22 cellular contexts compared by ENCODE assay signal in genomic region chr18:28034567-28034966, GRCh38.
A peak's percentile ranks its signal among the peaks of the same experiment; 100 is the strongest.
DNase-seq lines count a peak whose midpoint lies in the region; ATAC-seq, FAIRE-seq and TF ChIP-seq lines count a peak whose summit lies in the region.
"Had no signal": no experiment of that assay in that cellular context is flagged by ENCODE, and none has a peak within 500 bp of the region (broad histone marks: within the 10 kb centered on the region; RNA-seq: fewer than 3 reads in every experiment).

No MANE protein-coding gene starts in this region.

- no peak overlapping the region for H3K9ac ChIP-seq in MM.1S (ENCODE audit: low read length)
- no peak overlapping the region for H3K9ac ChIP-seq in astrocyte (ENCODE audit: low read length)
- H3K9ac ChIP-seq in parathyroid adenoma = no peak overlapping the region

- H3K27me3 Mint-ChIP-seq in astrocyte (ENCODE audit: low read depth, unreplicated experiment) = no peaks in the 10 kb centered on the region
- H3K27me3 Mint-ChIP-seq: CD4-positive, CD25-positive, alpha-beta regulatory T cell; CD8-positive, alpha-beta memory T cell had no signal

- no peak overlapping the region for H3K27ac ChIP-seq in MM.1S (ENCODE audit: low read length)
- H3K27ac ChIP-seq in astrocyte (ENCODE audit: low read depth, low read length) = no peak overlapping the region
- peak overlapping the region; percentile 92 for H3K27ac ChIP-seq in parathyroid adenoma

- no peaks in the 10 kb centered on the region for H3K9me3 ChIP-seq in MM.1S (replicated peaks; ENCODE audit: insufficient read depth, low read length)
- H3K9me3 ChIP-seq in astrocyte (ENCODE audit: insufficient read depth, low read depth, low read length) = no peaks in the 10 kb centered on the region
- no peaks in the 10 kb centered on the region for H3K9me3 ChIP-seq in parathyroid adenoma (ENCODE audit: control insufficient read depth, low read length)
- H3K9me3 ChIP-seq: BE2C had no signal

- no peaks in the 10 kb centered on the region for H4K20me1 ChIP-seq in MM.1S (ENCODE audit: insufficient read depth, low read length)
- H4K20me1 ChIP-seq in astrocyte (ENCODE audit: insufficient read depth, low read length) = peaks cover 21% of the 10 kb centered on the region

- H3K27ac Mint-ChIP-seq in astrocyte (ENCODE audit: unreplicated experiment) = peak overlapping the region; percentile 23
- H3K27ac Mint-ChIP-seq: CD4-positive, CD25-positive, alpha-beta regulatory T cell; CD8-positive, alpha-beta memory T cell; HFFc6 had no signal

- no peaks in the 10 kb centered on the region for H3K4me1 ChIP-seq in MM.1S (ENCODE audit: low read length)
- H3K4me1 ChIP-seq in astrocyte (ENCODE audit: insufficient read depth, low read length) = peaks cover 30% of the 10 kb centered on the region
- H3K4me1 ChIP-seq in parathyroid adenoma = peaks cover 46% of the 10 kb centered on the region
- H3K4me1 ChIP-seq: BE2C had no signal

- no peaks in the 10 kb centered on the region for H3K9me2 ChIP-seq in MM.1S (replicated peaks; ENCODE audit: insufficient read depth, low read length)

- no peaks in the 10 kb centered on the region for H3K27me3 ChIP-seq in MM.1S (replicated peaks; ENCODE audit: insufficient read depth, low read length)
- H3K27me3 ChIP-seq in astrocyte (ENCODE audit: insufficient read depth, low read length) = no peaks in the 10 kb centered on the region
- no peaks in the 10 kb centered on the region for H3K27me3 ChIP-seq in parathyroid adenoma (ENCODE audit: control insufficient read depth, insufficient read depth, low read length)
- H3K27me3 ChIP-seq: BE2C had no signal

- H3K4me3 ChIP-seq in MM.1S (ENCODE audit: low read length) = no peak overlapping the region
- H3K4me3 ChIP-seq in astrocyte (ENCODE audit: insufficient read depth, low read depth, low read length) = no peak overlapping the region
- H3K4me3 ChIP-seq in parathyroid adenoma (ENCODE audit: low read depth, low read length) = no peak overlapping the region
- H3K4me3 ChIP-seq: GM12878 had no signal

- H3K79me2 ChIP-seq in MM.1S (ENCODE audit: low read length) (no peaks in the 10 kb centered on the region), astrocyte (ENCODE audit: insufficient read depth, low read length) (peaks cover 99% of the 10 kb centered on the region), parathyroid adenoma (peaks cover 5% of the 10 kb centered on the region)

- H3K36me3 ChIP-seq in MM.1S (replicated peaks; ENCODE audit: insufficient read depth, low read length) (no peaks in the 10 kb centered on the region), astrocyte (ENCODE audit: insufficient read depth, low read length) (no peaks in the 10 kb centered on the region), parathyroid adenoma (ENCODE audit: control insufficient read depth, insufficient read depth, low read length) (no peaks in the 10 kb centered on the region)
- H3K36me3 ChIP-seq: BE2C had no signal

- ATAC-seq in HG02623 (IDR thresholded peaks at IDR 0.05; ENCODE audit: unreplicated experiment) = no peak
- ATAC-seq: GM12878, HCT116 had no signal

- H3F3A ChIP-seq in MM.1S (ENCODE audit: insufficient read depth, low read length) = no peaks in the 10 kb centered on the region

- H3K9me3 Mint-ChIP-seq in astrocyte (ENCODE audit: unreplicated experiment) = no peaks in the 10 kb centered on the region
- H3K9me3 Mint-ChIP-seq: HFFc6 had no signal

- FAIRE-seq in astrocyte (lab: Jason Lieb, UNC) = no peak
- FAIRE-seq: A204.1, GM12878 had no signal

- peaks cover 64% of the 10 kb centered on the region for H3K4me1 Mint-ChIP-seq in astrocyte (ENCODE audit: low read depth, unreplicated experiment)
- H3K4me1 Mint-ChIP-seq: CD4-positive, CD25-positive, alpha-beta regulatory T cell; CD8-positive, alpha-beta memory T cell had no signal

- H3K36me3 Mint-ChIP-seq in astrocyte (ENCODE audit: low read depth, unreplicated experiment) = peaks cover 4% of the 10 kb centered on the region
- H3K36me3 Mint-ChIP-seq: CD4-positive, CD25-positive, alpha-beta regulatory T cell; CD8-positive, alpha-beta memory T cell had no signal

- H3K4me3 Mint-ChIP-seq in astrocyte (ENCODE audit: unreplicated experiment) = no peak overlapping the region
- H3K4me3 Mint-ChIP-seq: CD4-positive, CD25-positive, alpha-beta regulatory T cell; CD8-positive, alpha-beta memory T cell; HFFc6 had no signal

- 0 out of 2 replicates have a peak overlapping the region, but pooled peaks have one; percentile 3 for H3K4me2 ChIP-seq in MM.1S (ENCODE audit: low read depth, low read length)
- H3K4me2 ChIP-seq in astrocyte (ENCODE audit: low read length) = peak overlapping the region; percentile 43
- no peak overlapping the region for H3K4me2 ChIP-seq in parathyroid adenoma (ENCODE audit: low read length)

- DNase-seq in MM.1S (no peak), astrocyte (ENCODE audit: low read depth) (no peak), NCI-H774 (lab: John Stamatoyannopoulos, UW) (no peak), NCI-H1092 treated with DMSO at 0.1 percent for 48 hours (lab: John Stamatoyannopoulos, UW) (no peak)
- DNase-seq: ACHN; BE2C; C1 segment of cervical spinal cord; CD4-positive, CD25-positive, alpha-beta regulatory T cell; CD8-positive, alpha-beta memory T cell; COR-L47; DMS 273 treated with DMSO at 0.1 percent for 48 hours; DMS53; DND-41; EL; GOT3; H7; HFFc6 had no signal

- TF ChIP-seq CTCF in MM.1S (IDR thresholded peaks at IDR 0.05; ENCODE audit: low read length) (no peak), astrocyte (IDR thresholded peaks at IDR 0.05; ENCODE audit: insufficient read depth, low read depth, low read length) (no peak), parathyroid adenoma (IDR thresholded peaks at IDR 0.05) (no peak)

- no peak overlapping the region for H2AFZ ChIP-seq in MM.1S (ENCODE audit: low read length)
- H2AFZ ChIP-seq in astrocyte (ENCODE audit: low read depth, low read length) = no peak overlapping the region
- no peak overlapping the region for H2AFZ ChIP-seq in parathyroid adenoma
